9 cellular contexts compared by ENCODE assay signal in genomic region chr1:152398812-152399698, GRCh38. TPM values are rescaled to one million over a fixed set of nuclear protein-coding genes. Genes with fewer than 3 reads are reported as not detected.
A peak's percentile ranks its signal among the peaks of the same experiment; 100 is the strongest.
DNase-seq lines count a peak whose midpoint lies in the region; ATAC-seq and TF ChIP-seq lines count a peak whose summit lies in the region.
"Had no signal": no experiment of that assay in that cellular context is flagged by ENCODE, and none has a peak within 500 bp of the region (broad histone marks: within the 10 kb centered on the region; RNA-seq: fewer than 3 reads in every experiment).

No MANE protein-coding gene starts in this region.

- TF ChIP-seq CTCF in GM23338 (conservative IDR thresholded peaks at IDR 0.05; ENCODE audit: low read depth in 2 of 2) (peak; percentile 83 to 93), omental fat pad (IDR thresholded peaks at IDR 0.05) (no peak), hepatocyte (IDR thresholded peaks at IDR 0.05; ENCODE audit: poor library complexity) (no peak)

- peaks cover 3% of the 10 kb centered on the region for H3K27me3 Mint-ChIP-seq in GM23338 (ENCODE audit: insufficient read depth, low read depth, poor library complexity)

- H3K4me1 ChIP-seq in GM23338 (ENCODE audit: insufficient read depth) (no peaks in the 10 kb centered on the region), hepatocyte (ENCODE audit: insufficient read depth) (no peaks in the 10 kb centered on the region)

- peak; percentile 99 for ATAC-seq in GM23338
- ATAC-seq in HG02759 (IDR thresholded peaks at IDR 0.05; ENCODE audit: unreplicated experiment), result no peak
- no peak for ATAC-seq in omental fat pad (ENCODE audit: low FRiP score)

- H3K4me3 Mint-ChIP-seq in GM23338, result no peak overlapping the region

- no peaks in the 10 kb centered on the region for H3K9me3 ChIP-seq in hepatocyte (ENCODE audit: low read depth)

- no peaks in the 10 kb centered on the region for H4K20me1 ChIP-seq in GM23338 (replicated peaks; ENCODE audit: insufficient read depth)
- no peaks in the 10 kb centered on the region for H4K20me1 ChIP-seq in hepatocyte (ENCODE audit: insufficient read depth, poor library complexity, severe bottlenecking)

- 0 out of 2 replicates have a peak, but pooled peaks cover 3% of the 10 kb centered on the region for H3K9me2 ChIP-seq in GM23338 (ENCODE audit: insufficient read depth)
- no peaks in the 10 kb centered on the region for H3K9me2 ChIP-seq in hepatocyte (replicated peaks; ENCODE audit: insufficient read depth)

- H3K9me3 Mint-ChIP-seq in GM23338, result no peaks in the 10 kb centered on the region; the same call in 2 of the 3 replicates

- H3F3A ChIP-seq in GM23338 (replicated peaks; ENCODE audit: low read depth), result no peaks in the 10 kb centered on the region

- H3K27me3 ChIP-seq in GM23338 (ENCODE audit: insufficient read depth), result no peaks in the 10 kb centered on the region
- H3K27me3 ChIP-seq in hepatocyte, result no peaks in the 10 kb centered on the region

- DNase-seq in AG20443 (ENCODE audit: low spot score) (peak; percentile 29), GM23338 (ENCODE audit: low spot score) (peak; percentile 88), SHP77 (lab: John Stamatoyannopoulos, UW) (peak; percentile 15 to 63), glomerular visceral epithelial cell (ENCODE audit: extremely low spot score) (peak; percentile 59), UCSD-AML1 (lab: John Stamatoyannopoulos, UW; ENCODE audit: unreplicated experiment) (no peak), omental fat pad (ENCODE audit: low spot score) (no peak), hepatocyte (ENCODE audit: low spot score) (no peak)
- DNase-seq: KG1 had no signal

- H3K36me3 ChIP-seq in GM23338 (ENCODE audit: insufficient read depth), result no peaks in the 10 kb centered on the region
- no peaks in the 10 kb centered on the region for H3K36me3 ChIP-seq in hepatocyte (replicated peaks; ENCODE audit: insufficient read depth, low read depth)

- H2AFZ ChIP-seq in GM23338 (peak overlapping the region; percentile 34; the same call in 1 of the 2 replicates), hepatocyte (no peak overlapping the region)

- H3K36me3 Mint-ChIP-seq in GM23338 (ENCODE audit: low read depth), result no peaks in the 10 kb centered on the region

- peaks cover 6% of the 10 kb centered on the region; the same call in 1 of the 3 replicates for H3K4me1 Mint-ChIP-seq in GM23338

- H3K27ac ChIP-seq in GM23338 (ENCODE audit: low read depth) (no peak overlapping the region), hepatocyte (no peak overlapping the region)

- no peaks in the 10 kb centered on the region for H3K79me2 ChIP-seq in GM23338 (replicated peaks; ENCODE audit: insufficient read depth)
- H3K79me2 ChIP-seq in hepatocyte, result no peaks in the 10 kb centered on the region

- whole genome bisulfite sequencing in hepatocyte (ENCODE audit: low lambda C conversion rate, missing lambda C conversion rate), result 63% methylated on average over 8 of the region's 8 CpGs

- no peak overlapping the region for H3K27ac Mint-ChIP-seq in GM23338

- H3K4me2 ChIP-seq in GM23338 (no peak overlapping the region), hepatocyte (no peak overlapping the region)

- H3K4me3 ChIP-seq in GM23338, result no peak overlapping the region
- no peak overlapping the region for H3K4me3 ChIP-seq in hepatocyte

TF ChIP-seq in GM23338, 12 proteins besides CTCF, POLR2A, EP300 and RAD21:
- TF ChIP-seq CREB1 (CRISPR knock-in tag; IDR thresholded peaks at IDR 0.05; ENCODE audit: low read depth) (no peak), STAT1 (IDR thresholded peaks at IDR 0.05; ENCODE audit: unreplicated experiment) (no peak), JUNB (IDR thresholded peaks at IDR 0.05; ENCODE audit: unreplicated experiment) (no peak), ZNF462 (CRISPR knock-in tag; IDR thresholded peaks at IDR 0.05) (no peak)

RNA-seq across cellular contexts. Expression of gene CRNN, which starts 15.0 kb away (rescaled TPM):
- not detected in 2 replicates for total RNA-seq in GM23338 (2014; rRNA removed; shearing (Covaris generic))
- polyA plus RNA-seq in GM23338 (2016; fragmentation: Nextera tagmentation; extraction: Ambion mirVana) (not detected in 2 replicates), hepatocyte (not detected in 2 replicates)
- total RNA-seq in omental fat pad (not detected), hepatocyte (not detected in 2 replicates)

RNA-seq across cellular contexts. Expression of gene FLG2, which starts 39.2 kb away (rescaled TPM):
- total RNA-seq in GM23338 (2014; rRNA removed; shearing (Covaris generic)), result not detected in 2 replicates
- not detected in 2 replicates for polyA plus RNA-seq in GM23338 (2016; fragmentation: Nextera tagmentation; extraction: Ambion mirVana)
- not detected for total RNA-seq in omental fat pad
- not detected in 2 replicates for total RNA-seq in hepatocyte
- polyA plus RNA-seq in hepatocyte, result not detected in 2 replicates

Comparison
In these comparisons a context has a peak if more than half of its experiments do, and no peak if none do; other contexts are left out.
1. DNase-seq: peak in AG20443 (single experiment), GM23338 (single experiment), SHP77 (2 of 2) and glomerular visceral epithelial cell (single experiment); none in UCSD-AML1 (single experiment), omental fat pad (single experiment) and hepatocyte (single experiment).
2. CTCF ChIP-seq: peak in GM23338 (2 of 2); none in omental fat pad (0 of 3) and hepatocyte (single experiment).